ENCODE assay signal across 8 cellular contexts in genomic region chr11:9613118-9613829, GRCh38. TPM values are rescaled to one million over a fixed set of nuclear protein-coding genes. Genes with fewer than 3 reads are reported as not detected.
DNase-seq lines count a peak whose midpoint lies in the region; FAIRE-seq and TF ChIP-seq lines count a peak whose summit lies in the region.

No MANE protein-coding gene starts in this region.

- H3K9me3 ChIP-seq in ES-I3 (ENCODE audit: control insufficient read depth, insufficient read depth, low read length) (no peaks in the 10 kb centered on the region), MG63 (peaks cover 3% of the 10 kb centered on the region), SJCRH30 (replicated peaks) (no peaks in the 10 kb centered on the region), neutrophil (no peaks in the 10 kb centered on the region)

- DNase-seq in H54 (ENCODE audit: insufficient read length, low spot score): peak; percentile 97
- peak; percentile 87 for DNase-seq in MG63
- DNase-seq in SJCRH30: peak; percentile 95 to 97
- peak; percentile 90 for DNase-seq in activated naive CD4-positive, alpha-beta T cell treated with Interleukin-2 at 50 U/mL for 16 hours
- DNase-seq in frontal cortex (ENCODE audit: low spot score in 2 of 2): peak; percentile 87 to 96
- peak; percentile 65 to 94 (median 86) for DNase-seq in substantia nigra (lab: John Stamatoyannopoulos, UW)

- peak; percentile 78 for TF ChIP-seq CTCF in neutrophil (IDR thresholded peaks at IDR 0.05)

- H3K27ac ChIP-seq in SJCRH30 (peak overlapping the region; percentile 59), neutrophil (peak overlapping the region; percentile 50), substantia nigra (ENCODE audit: low read depth, low read length, poor library complexity, severe bottlenecking) (peak overlapping the region; percentile 92)

- TF ChIP-seq POLR2A in H54 (IDR thresholded peaks at IDR 0.05; ENCODE audit: low read depth, low read length): peak; percentile 45; the same call in 1 of the 2 replicates

- H3K36me3 ChIP-seq in ES-I3 (ENCODE audit: insufficient read depth, low read length) (no peaks in the 10 kb centered on the region), MG63 (no peaks in the 10 kb centered on the region), SJCRH30 (no peaks in the 10 kb centered on the region), neutrophil (no peaks in the 10 kb centered on the region)

- peak overlapping the region; percentile 71 for H3K9ac ChIP-seq in ES-I3 (ENCODE audit: low read depth, low read length)

- H3K4me3 ChIP-seq in MG63 (peak overlapping the region; percentile 35), SJCRH30 (no peak overlapping the region), neutrophil (ENCODE audit: low read depth in 1 of 2, low read length in 1 of 2) (peak overlapping the region; percentile 67 to 75)

- H3K4me1 ChIP-seq in ES-I3 (ENCODE audit: insufficient read depth, low read length): peaks cover 14% of the 10 kb centered on the region
- peaks cover 13% of the 10 kb centered on the region; the same call in 1 of the 2 replicates for H3K4me1 ChIP-seq in SJCRH30
- peaks cover 17 to 21% of the 10 kb centered on the region in 2 experiments for H3K4me1 ChIP-seq in neutrophil (ENCODE audit: control insufficient read depth in 1 of 2, insufficient read depth in 1 of 2, low read depth in 1 of 2, low read length in 1 of 2)

- FAIRE-seq in H54 (lab: Jason Lieb, UNC): peak; percentile 85
- peak; percentile 15 for FAIRE-seq in frontal cortex (lab: Jason Lieb, UNC)

- H3K27me3 ChIP-seq in MG63 (no peaks in the 10 kb centered on the region), SJCRH30 (no peaks in the 10 kb centered on the region), neutrophil (no peaks in the 10 kb centered on the region)

RNA-seq across cellular contexts. Expression of gene WEE1, which starts 39.8 kb away (rescaled TPM):
- 34.8 and 35.6 TPM in 2 replicates for total RNA-seq in MG63 (2014; rRNA removed; shearing (Covaris generic); ENCODE audit: low replicate concordance)
- total RNA-seq in SJCRH30 (2014; rRNA removed; shearing (Covaris generic)): 102 and 120 TPM in 2 replicates
- total RNA-seq in frontal cortex: 11.0 TPM

RNA-seq across cellular contexts. Expression of gene SWAP70, which starts 50.6 kb away (rescaled TPM):
- 20.0 and 22.8 TPM in 2 replicates for total RNA-seq in MG63 (2014; rRNA removed; shearing (Covaris generic); ENCODE audit: low replicate concordance)
- total RNA-seq in SJCRH30 (2014; rRNA removed; shearing (Covaris generic)): 25.3 and 25.4 TPM in 2 replicates
- total RNA-seq in frontal cortex: 9.8 TPM
